Comparison of ENCODE assay signal across 2 cellular contexts in genomic region chr14:70700955-70701354, GRCh38.
TF ChIP-seq lines count a peak whose summit lies in the region.

No MANE protein-coding gene starts in this region.

TF ChIP-seq in GM23338, 12 proteins besides CTCF, POLR2A, EP300 and RAD21:
- TF ChIP-seq ETS1 (IDR thresholded peaks at IDR 0.05) (no peak), REST (IDR thresholded peaks at IDR 0.05; ENCODE audit: unreplicated experiment) (no peak), CREB1 (CRISPR knock-in tag; IDR thresholded peaks at IDR 0.05; ENCODE audit: low read depth) (no peak), EZH2 (IDR thresholded peaks at IDR 0.05; ENCODE audit: low read depth, unreplicated experiment) (no peak), JUNB (IDR thresholded peaks at IDR 0.05; ENCODE audit: unreplicated experiment) (no peak), POLR2AphosphoS5 (IDR thresholded peaks at IDR 0.05; ENCODE audit: low read depth) (no peak), STAT1 (IDR thresholded peaks at IDR 0.05; ENCODE audit: unreplicated experiment) (no peak)

TF ChIP-seq in H1, 55 proteins besides CTCF, POLR2A, EP300 and RAD21:
- no peak for TF ChIP-seq POU5F1 (IDR thresholded peaks at IDR 0.05; ENCODE audit: low read depth, low read length)
